In the genomic region with DNA sequence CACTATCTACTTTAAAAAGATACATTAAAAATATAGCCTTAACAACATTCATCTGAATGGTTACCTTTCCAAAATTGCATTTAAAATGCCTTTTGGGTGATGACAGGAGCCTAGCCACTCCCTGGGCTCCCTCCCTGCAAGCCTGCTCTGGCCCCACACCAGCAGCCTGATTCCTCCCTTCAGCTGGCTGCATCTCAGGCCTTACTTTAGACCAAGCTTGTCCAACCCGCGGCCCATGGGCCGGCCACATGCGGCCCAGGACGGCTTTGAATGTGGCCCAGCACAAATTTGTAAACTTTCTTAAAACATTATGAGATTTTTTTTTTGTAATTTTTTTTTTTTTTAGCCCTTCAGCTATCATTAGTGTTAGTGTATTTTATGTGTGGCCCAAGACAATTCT, we compare ENCODE assay signal across 24 cellular contexts.
"Had no signal": no experiment of that assay in that cellular context is flagged by ENCODE, and none has a peak within 500 bp of the region (broad histone marks: within the 10 kb centered on the region; RNA-seq: fewer than 3 reads in every experiment).

No MANE protein-coding gene starts in this region.

- DNase-seq: IMR-90; Karpas-422; KG1; MM.1S; NCI-H1092 treated with DMSO at 0.1 percent for 48 hours; NCI-H1436; NCI-H187; NCI-H2029; NCI-H2081 treated with DMSO at 0.1 percent for 48 hours; NCI-H2171; NCI-H226; NCI-H446; NCI-H510A; NCI-H524 treated with DMSO at 0.1 percent for 48 hours; NCI-H69; NCI-H774; NK-92 treated with Interleukin-12 subunit alpha and Interleukin-12 subunit beta, amount 100 ng/mL, for 24 hours; PC-3; SIG-M5 had no signal

- H3K4me1 ChIP-seq: SJSA1 had no signal

- ATAC-seq: HepG2, Panc1, PC-3 had no signal

- H3K36me3 ChIP-seq: SJSA1 had no signal

- H3K9me3 ChIP-seq: SJSA1 had no signal

- H3K4me3 ChIP-seq: SJSA1 had no signal

- H3K27me3 ChIP-seq: SJSA1 had no signal

- H3K27ac ChIP-seq: RWPE1, SJSA1, SK-N-MC had no signal
